8 cellular contexts compared by ENCODE assay signal in genomic region chr10:83373659-83374058, GRCh38.
DNase-seq lines count a peak whose midpoint lies in the region; ATAC-seq, FAIRE-seq and TF ChIP-seq lines count a peak whose summit lies in the region.

No MANE protein-coding gene starts in this region.

- no peaks in the 10 kb centered on the region for H3K4me1 ChIP-seq in kidney (ENCODE audit: control insufficient read depth in 1 of 2, insufficient read depth in 1 of 2, low read depth in 1 of 2, low read length in 2 of 2)

- H3K9me3 ChIP-seq in WERI-Rb-1 (ENCODE audit: severe bottlenecking) (no peaks in the 10 kb centered on the region), kidney (ENCODE audit: control insufficient read depth in 1 of 2, low read length in 2 of 2) (no peaks in the 10 kb centered on the region)

- peaks cover 1 to 26% (median 5%) of the 10 kb centered on the region in 9 donors for H3K9me3 Mint-ChIP-seq in naive thymus-derived CD8-positive, alpha-beta T cell

- DNase-seq in EL = peak; percentile 3
- DNase-seq in LNCaP clone FGC (ENCODE audit: low read depth) = peak; percentile 33
- peak; percentile 63 for DNase-seq in WERI-Rb-1
- DNase-seq in kidney = no peak
- DNase-seq in activated T-cell treated with anti-CD3 and anti-CD28 coated beads, Interleukin-2, amount 50 U/mL, for 48 hours = no peak
- DNase-seq in stimulated activated CD4-positive, alpha-beta T cell treated with anti-CD3 and anti-CD28 coated beads, Interleukin-4, amount 100 ng/mL, for 24 hours = no peak
- DNase-seq in left colon = no peak
- DNase-seq in naive thymus-derived CD8-positive, alpha-beta T cell = no peak

- no peak overlapping the region for H3K4me3 ChIP-seq in LNCaP clone FGC (ENCODE audit: low read depth, low read length)
- H3K4me3 ChIP-seq in WERI-Rb-1 (ENCODE audit: low read depth, low read length) = no peak overlapping the region
- H3K4me3 ChIP-seq in kidney (ENCODE audit: low read length in 2 of 2) = no peak overlapping the region

- no peaks in the 10 kb centered on the region for H3K27me3 Mint-ChIP-seq in naive thymus-derived CD8-positive, alpha-beta T cell

- intact Hi-C loops in kidney (cut with DNase I) = no loop called here
- intact Hi-C loops in left colon (cut with DNase I, micrococcal nuclease) = no loop called here

- POLR2A ChIA-PET in naive thymus-derived CD8-positive, alpha-beta T cell (lab: Charles Lee) = no interaction called here

- no peak overlapping the region for H3K4me3 Mint-ChIP-seq in naive thymus-derived CD8-positive, alpha-beta T cell

- H3K27ac Mint-ChIP-seq in naive thymus-derived CD8-positive, alpha-beta T cell = no peak overlapping the region

- no peaks in the 10 kb centered on the region for H3K36me3 Mint-ChIP-seq in naive thymus-derived CD8-positive, alpha-beta T cell

- no peak overlapping the region for H3K27ac ChIP-seq in WERI-Rb-1
- no peak overlapping the region for H3K27ac ChIP-seq in kidney (ENCODE audit: low read depth in 2 of 2, low read length in 2 of 2)

- H3K4me1 Mint-ChIP-seq in naive thymus-derived CD8-positive, alpha-beta T cell = no peaks in the 10 kb centered on the region

- FAIRE-seq in kidney (lab: Jason Lieb, UNC) = no peak

- H3K27me3 ChIP-seq in WERI-Rb-1 (ENCODE audit: insufficient read depth, low read depth, severe bottlenecking) = no peaks in the 10 kb centered on the region

- H3K36me3 ChIP-seq in WERI-Rb-1 (no peaks in the 10 kb centered on the region), kidney (ENCODE audit: control insufficient read depth in 1 of 2, insufficient read depth in 2 of 2, low read length in 2 of 2) (no peaks in the 10 kb centered on the region)

- TF ChIP-seq CTCF in LNCaP clone FGC (IDR thresholded peaks at IDR 0.05; ENCODE audit: control insufficient read depth, extremely low read depth, insufficient read depth) (peak; percentile 42), WERI-Rb-1 (IDR thresholded peaks at IDR 0.05; ENCODE audit: low read depth, low read length) (peak; percentile 73), kidney (IDR thresholded peaks at IDR 0.05; ENCODE audit: borderline replicate concordance, extremely low read depth, insufficient read depth) (peak; percentile 10)

- no peak overlapping the region for H3K9ac ChIP-seq in kidney (ENCODE audit: low read length in 2 of 2)

- no peak for ATAC-seq in left colon
- ATAC-seq in naive thymus-derived CD8-positive, alpha-beta T cell = no peak

Comparison
In these comparisons a context has a peak if more than half of its experiments do, and no peak if none do; other contexts are left out.
1. DNase-seq: peak in EL (single experiment), LNCaP clone FGC (single experiment) and WERI-Rb-1 (single experiment); none in kidney (single experiment), activated T-cell treated with anti-CD3 and anti-CD28 coated beads, Interleukin-2, amount 50 U/mL, for 48 hours (0 of 2), stimulated activated CD4-positive, alpha-beta T cell treated with anti-CD3 and anti-CD28 coated beads, Interleukin-4, amount 100 ng/mL, for 24 hours (single experiment), left colon (0 of 2) and naive thymus-derived CD8-positive, alpha-beta T cell (0 of 10).
2. CTCF ChIP-seq: peak in every context shown above with its lines; median percentile 73 in WERI-Rb-1; 42 in LNCaP clone FGC; 10 in kidney.